8 cellular contexts compared by ENCODE assay signal in genomic region chr16:3158498-3159314, GRCh38. TPM values are rescaled to one million over a fixed set of nuclear protein-coding genes. Genes with fewer than 3 reads are reported as not detected.
DNase-seq lines count a peak whose midpoint lies in the region; ATAC-seq and TF ChIP-seq lines count a peak whose summit lies in the region.

No MANE protein-coding gene starts in this region.

- H3K4me3 ChIP-seq in choroid plexus epithelial cell (ENCODE audit: low read depth, low read length), result peak overlapping the region; percentile 76

- peaks cover 7% of the 10 kb centered on the region for H3K27me3 Mint-ChIP-seq in activated CD4-positive, alpha-beta T cell treated with anti-CD3 and anti-CD28 coated beads for 36 hours

- H3K4me3 Mint-ChIP-seq in activated CD4-positive, alpha-beta T cell treated with anti-CD3 and anti-CD28 coated beads for 36 hours, result peak overlapping the region; percentile 87

- DNase-seq in EL, result peak; percentile 91
- peak; percentile 79 for DNase-seq in NCI-H345 treated with DMSO at 0.1 percent for 48 hours (lab: John Stamatoyannopoulos, UW; ENCODE audit: unreplicated experiment)
- peak; percentile 91 for DNase-seq in activated CD4-positive, alpha-beta T cell treated with anti-CD3 and anti-CD28 coated beads for 36 hours
- peak; percentile 83 for DNase-seq in choroid plexus epithelial cell (ENCODE audit: low read depth)
- DNase-seq in left colon, result peak; percentile 90 to 95
- DNase-seq in stimulated activated CD4-positive, alpha-beta T cell treated with anti-CD3 and anti-CD28 coated beads, Interleukin-1b, Interleukin-23, amount 100 ng/mL, for 48 hours, result peak; percentile 84
- DNase-seq in superior temporal gyrus (ENCODE audit: extremely low spot score), result no peak

- H3K27ac Mint-ChIP-seq in activated CD4-positive, alpha-beta T cell treated with anti-CD3 and anti-CD28 coated beads for 36 hours, result peak overlapping the region; percentile 88

- no peak for TF ChIP-seq CTCF in choroid plexus epithelial cell (conservative IDR thresholded peaks at IDR 0.05; ENCODE audit: low read depth, low read length)

- peaks cover 2% of the 10 kb centered on the region for H3K36me3 Mint-ChIP-seq in activated CD4-positive, alpha-beta T cell treated with anti-CD3 and anti-CD28 coated beads for 36 hours (ENCODE audit: low read depth)

- ATAC-seq in HG02642 (IDR thresholded peaks at IDR 0.05; ENCODE audit: poor library complexity, unreplicated experiment) (peak; percentile 53), left colon (peak; percentile 84)
- ATAC-seq in activated CD4-positive, alpha-beta T cell treated with anti-CD3 and anti-CD28 coated beads for 36 hours, result peak; percentile 75

- POLR2A ChIA-PET in activated CD4-positive, alpha-beta T cell treated with anti-CD3 and anti-CD28 coated beads for 36 hours (lab: Charles Lee), result interaction anchor here (0.6 to 1.5 kb wide), 7 partner anchors 8 to 290 kb away, joined by 3 to 10 read pairs (median 3); partner anchors contain the start of gene ZNF213

- CTCF ChIA-PET in activated CD4-positive, alpha-beta T cell treated with anti-CD3 and anti-CD28 coated beads for 36 hours (lab: Charles Lee), result interaction anchor here (0.5 to 1.2 kb wide), 7 partner anchors 8 to 128 kb away, joined by 3 to 7 read pairs (median 5); no protein-coding TSS in a partner anchor

- peaks cover 2% of the 10 kb centered on the region for H3K9me3 Mint-ChIP-seq in activated CD4-positive, alpha-beta T cell treated with anti-CD3 and anti-CD28 coated beads for 36 hours (ENCODE audit: low read depth)

- intact Hi-C loops in activated CD4-positive, alpha-beta T cell treated with anti-CD3 and anti-CD28 coated beads for 36 hours (cut with DNase I, micrococcal nuclease), result loop anchor here (1.0 kb wide), 2 partner anchors 8 to 13 kb away; no protein-coding TSS in a partner anchor
- intact Hi-C loops in left colon (cut with DNase I, micrococcal nuclease), result no loop called here

- peaks cover 20% of the 10 kb centered on the region for H3K4me1 Mint-ChIP-seq in activated CD4-positive, alpha-beta T cell treated with anti-CD3 and anti-CD28 coated beads for 36 hours

RNA-seq across cellular contexts. Expression of gene ZNF213, which starts 23.9 kb away (rescaled TPM):
- 1 to 10 TPM; 7.6 to 8.3 TPM for total RNA-seq in activated CD4-positive, alpha-beta T cell treated with anti-CD3 and anti-CD28 coated beads for 36 hours
- 10 to 100 TPM; 12.3 to 13.8 TPM for total RNA-seq in left colon

RNA-seq across cellular contexts. Expression of gene OR1F1, which starts 29.3 kb away (rescaled TPM):
- not detected for total RNA-seq in activated CD4-positive, alpha-beta T cell treated with anti-CD3 and anti-CD28 coated beads for 36 hours
- not detected for total RNA-seq in left colon

RNA-seq across cellular contexts. Expression of gene ZNF205, which starts 46.3 kb away (rescaled TPM):
- total RNA-seq in activated CD4-positive, alpha-beta T cell treated with anti-CD3 and anti-CD28 coated beads for 36 hours, result under 1 TPM; 0.21 to 0.32 TPM
- total RNA-seq in left colon, result 1 to 10 TPM; 8.2 to 9.6 TPM

RNA-seq across cellular contexts. Expression of gene ZSCAN10, which starts 59.6 kb away (rescaled TPM):
- under 1 TPM; 0.11 to 0.30 TPM for total RNA-seq in activated CD4-positive, alpha-beta T cell treated with anti-CD3 and anti-CD28 coated beads for 36 hours
- not detected for total RNA-seq in left colon

Comparison
In these comparisons a context has a peak if more than half of its experiments do, and no peak if none do; other contexts are left out.
1. RNA of gene ZNF205, which starts 46.3 kb away (total RNA-seq): 8.2 to 9.6 TPM in left colon; 0.21 to 0.32 TPM in activated CD4-positive, alpha-beta T cell treated with anti-CD3 and anti-CD28 coated beads for 36 hours; every median in the first group is over 4 times any median in the second.
2. intact Hi-C loops: an anchor here in activated CD4-positive, alpha-beta T cell treated with anti-CD3 and anti-CD28 coated beads for 36 hours (1.0 kb wide); none called in left colon.
3. Peak in every context shown above with its lines, with median percentiles within 50 percentile points of each other: ATAC-seq.